Comparison of ENCODE assay signal across 12 cellular contexts in genomic region chr12:132423251-132424117, GRCh38.
DNase-seq lines count a peak whose midpoint lies in the region; ATAC-seq, FAIRE-seq and TF ChIP-seq lines count a peak whose summit lies in the region.
"Had no signal": no experiment of that assay in that cellular context is flagged by ENCODE, and none has a peak within 500 bp of the region (broad histone marks: within the 10 kb centered on the region; RNA-seq: fewer than 3 reads in every experiment).

No MANE protein-coding gene starts in this region.

- TF ChIP-seq RAD21 in H1 (IDR thresholded peaks at IDR 0.05 in 1 of 2, conservative IDR thresholded peaks at IDR 0.05 in 1 of 2; ENCODE audit: low read depth in 2 of 2, low read length in 2 of 2): no peak

- H3K79me1 ChIP-seq in H1 (ENCODE audit: low read depth, low read length): no peaks in the 10 kb centered on the region

- H3K36me3 ChIP-seq in right atrium auricular region: no peaks in the 10 kb centered on the region
- no peaks in the 10 kb centered on the region for H3K36me3 ChIP-seq in OCI-LY7 (ENCODE audit: insufficient read depth, low read length)
- no peaks in the 10 kb centered on the region for H3K36me3 ChIP-seq in H1 (ENCODE audit: control insufficient read depth in 2 of 4, insufficient read depth in 4 of 4, low read length in 3 of 4)
- no peaks in the 10 kb centered on the region for H3K36me3 ChIP-seq in brain microvascular endothelial cell (replicated peaks)

- no peak overlapping the region for H3K9ac ChIP-seq in H1 (replicated peaks in 1 of 4; ENCODE audit: extremely low read depth in 1 of 4, low read depth in 3 of 4, low read length in 3 of 4)

- H2BK5ac ChIP-seq in H1 (ENCODE audit: low read depth, low read length): no peak overlapping the region

- no peak overlapping the region for H3K4me3 ChIP-seq in right cardiac atrium (ENCODE audit: low read length)
- H3K4me3 ChIP-seq in right atrium auricular region: no peak overlapping the region
- no peak overlapping the region for H3K4me3 ChIP-seq in OCI-LY7 (ENCODE audit: low read depth, low read length, poor library complexity, severe bottlenecking)
- no peak overlapping the region for H3K4me3 ChIP-seq in H1 (ENCODE audit: extremely low read depth in 1 of 4, insufficient read depth in 2 of 4, low read depth in 3 of 4, low read length in 4 of 4)
- H3K4me3 ChIP-seq in dorsolateral prefrontal cortex: no peak overlapping the region
- no peak overlapping the region for H3K4me3 ChIP-seq in brain microvascular endothelial cell (ENCODE audit: low read depth, low read length)
- H3K4me3 ChIP-seq: hepatocyte had no signal

- H3K4me3 Mint-ChIP-seq in stimulated activated naive CD8-positive, alpha-beta T cell treated with anti-CD3 and anti-CD28 coated beads, Interleukin-15, amount 100 ng/mL, for 72 hours: no peak overlapping the region

- no TSS peak for BruUV-seq in OCI-LY7 (replicated peaks; lab: Mats Ljungman, UMichigan)

- CTCF ChIA-PET in OCI-LY7 (lab: Charles Lee; ENCODE audit: unreplicated experiment) (no interaction called here), H1 (lab: Charles Lee; ENCODE audit: partially characterized antibody) (interaction anchor here (0.8 to 2.1 kb wide), 2 partner anchors 9 to 96 kb away, joined by 3 to 13 read pairs; no protein-coding TSS in a partner anchor)

- H4K5ac ChIP-seq in H1 (ENCODE audit: insufficient read length, low read depth, low read length): no peak overlapping the region

- ATAC-seq in right cardiac atrium: peak; percentile 22 to 30
- ATAC-seq in stimulated activated naive CD8-positive, alpha-beta T cell treated with anti-CD3 and anti-CD28 coated beads, Interleukin-15, amount 100 ng/mL, for 72 hours: peak; percentile 50

- H3K4me2 ChIP-seq in OCI-LY7 (ENCODE audit: low read length) (no peak overlapping the region), H1 (ENCODE audit: insufficient read depth in 1 of 2, low read depth in 2 of 2, low read length in 2 of 2) (no peak overlapping the region)

- no peak overlapping the region for H2BK120ac ChIP-seq in H1 (replicated peaks; ENCODE audit: low read depth, low read length)

- peaks cover 6% of the 10 kb centered on the region for H3K27me3 Mint-ChIP-seq in stimulated activated naive CD8-positive, alpha-beta T cell treated with anti-CD3 and anti-CD28 coated beads, Interleukin-15, amount 100 ng/mL, for 72 hours

- H3K9me3 ChIP-seq in right cardiac atrium (ENCODE audit: control insufficient read depth, low read length) (peaks cover 2% of the 10 kb centered on the region), right atrium auricular region (no peaks in the 10 kb centered on the region), OCI-LY7 (ENCODE audit: low read length) (0 out of 2 replicates have a peak, but pooled peaks cover 3% of the 10 kb centered on the region), H1 (ENCODE audit: insufficient read depth in 2 of 2, low read depth in 1 of 2, low read length in 1 of 2) (peaks cover 14 to 34% of the 10 kb centered on the region in 2 experiments; a peak in 3 of 4 replicates)

- no peak overlapping the region for H3K18ac ChIP-seq in H1 (ENCODE audit: extremely low read depth, low read length)

- H3K27ac Mint-ChIP-seq in stimulated activated naive CD8-positive, alpha-beta T cell treated with anti-CD3 and anti-CD28 coated beads, Interleukin-15, amount 100 ng/mL, for 72 hours: no peak overlapping the region

- peaks cover 0 to 7% of the 10 kb centered on the region in 2 donors for H3K9me3 Mint-ChIP-seq in stimulated activated naive CD8-positive, alpha-beta T cell treated with anti-CD3 and anti-CD28 coated beads, Interleukin-15, amount 100 ng/mL, for 72 hours

- H2BK12ac ChIP-seq in H1 (ENCODE audit: low read depth, low read length): no peak overlapping the region

- H3K4me1 ChIP-seq in right cardiac atrium (ENCODE audit: control insufficient read depth, insufficient read depth, low read length) (no peaks in the 10 kb centered on the region), right atrium auricular region (no peaks in the 10 kb centered on the region), OCI-LY7 (ENCODE audit: insufficient read depth, low read length, poor library complexity, severe bottlenecking) (no peaks in the 10 kb centered on the region), H1 (replicated peaks in 1 of 4; ENCODE audit: control insufficient read depth in 3 of 4, insufficient read depth in 4 of 4, low read length in 3 of 4) (peaks cover 0 to under 1% (median 0%) of the 10 kb centered on the region in 4 experiments; a peak in 3 of 7 replicates)

- TF ChIP-seq CTCF in right atrium auricular region (IDR thresholded peaks at IDR 0.05) (no peak), OCI-LY7 (conservative IDR thresholded peaks at IDR 0.05; ENCODE audit: low read length) (no peak), H1 (IDR thresholded peaks at IDR 0.05; ENCODE audit: control extremely low read depth in 1 of 3, insufficient read depth in 1 of 3, low read depth in 1 of 3, low read length in 3 of 3) (no peak), dorsolateral prefrontal cortex (IDR thresholded peaks at IDR 0.05 in 54 of 56, conservative IDR thresholded peaks at IDR 0.05 in 2 of 56; ENCODE audit: low read depth in 1 of 56, partially characterized antibody in 56 of 56) (no peak), brain microvascular endothelial cell (IDR thresholded peaks at IDR 0.05; ENCODE audit: low read depth, low read length, missing control alignments) (no peak)

- H3K23me2 ChIP-seq in H1 (ENCODE audit: low read depth, low read length): no peaks in the 10 kb centered on the region

- H4K20me1 ChIP-seq in OCI-LY7 (ENCODE audit: insufficient read depth, low read length) (no peaks in the 10 kb centered on the region), H1 (replicated peaks in 1 of 2; ENCODE audit: control insufficient read depth in 1 of 2, insufficient read depth in 2 of 2, low read length in 2 of 2) (peaks cover 0 to 2% of the 10 kb centered on the region in 2 experiments)

- no peak overlapping the region for H2BK15ac ChIP-seq in H1 (ENCODE audit: low read length)

- DNase-seq in right cardiac atrium: peak in 2 of 3 donors; percentile 22 to 50
- DNase-seq in right atrium auricular region (ENCODE audit: low spot score): no peak
- DNase-seq in OCI-LY7 (ENCODE audit: low spot score): peak; percentile 31
- no peak for DNase-seq in H1 (ENCODE audit: low read depth in 1 of 2, low spot score in 2 of 2)
- DNase-seq in stimulated activated naive CD8-positive, alpha-beta T cell treated with anti-CD3 and anti-CD28 coated beads, Interleukin-15, amount 100 ng/mL, for 72 hours: no peak
- DNase-seq in dorsolateral prefrontal cortex: no peak
- no peak for DNase-seq in brain microvascular endothelial cell
- no peak for DNase-seq in hypothalamus (lab: John Stamatoyannopoulos, UW)
- DNase-seq: activated CD4-positive, alpha-beta T cell treated with anti-CD3 and anti-CD28 coated beads, Interleukin-2, amount 50 U/mL, for 48 hours; Right ventricle myocardium superior; stimulated activated naive CD4-positive, alpha-beta T cell treated with Interleukin-2 at 50 U/mL for 16 hours had no signal

- no peak for TF ChIP-seq EP300 in H1 (IDR thresholded peaks at IDR 0.05; ENCODE audit: borderline replicate concordance in 1 of 2, low read depth in 2 of 2, low read length in 2 of 2)

- H3K27me3 ChIP-seq in right cardiac atrium (ENCODE audit: control insufficient read depth, insufficient read depth) (no peaks in the 10 kb centered on the region), right atrium auricular region (no peaks in the 10 kb centered on the region), H1 (replicated peaks in 1 of 4; ENCODE audit: control insufficient read depth in 3 of 4, extremely low read depth in 1 of 4, insufficient read depth in 3 of 4, low read length in 3 of 4) (peaks cover 40 to 92% (median 83%) of the 10 kb centered on the region in 4 experiments), dorsolateral prefrontal cortex (peaks cover 0 to 77% (median 15%) of the 10 kb centered on the region in 45 donors), brain microvascular endothelial cell (replicated peaks) (peaks cover 62% of the 10 kb centered on the region)

- H3K14ac ChIP-seq in H1 (ENCODE audit: insufficient read length): no peak overlapping the region

- H3K23ac ChIP-seq in H1 (ENCODE audit: insufficient read length): no peak overlapping the region

- H4K8ac ChIP-seq in H1 (ENCODE audit: extremely low read depth, insufficient read depth, low read length): no peak overlapping the region

- no peak overlapping the region for H2AFZ ChIP-seq in OCI-LY7 (ENCODE audit: low read length)
- H2AFZ ChIP-seq in H1 (ENCODE audit: low read length): no peak overlapping the region
- H2AFZ ChIP-seq: hepatocyte had no signal

- H3K27ac ChIP-seq in right cardiac atrium (ENCODE audit: low read length) (no peak overlapping the region), right atrium auricular region (no peak overlapping the region), OCI-LY7 (ENCODE audit: low read depth, low read length, poor library complexity, severe bottlenecking) (no peak overlapping the region), H1 (ENCODE audit: low read depth, low read length) (no peak overlapping the region), dorsolateral prefrontal cortex (no peak overlapping the region), brain microvascular endothelial cell (no peak overlapping the region)
- H3K27ac ChIP-seq: hepatocyte had no signal

- H3K56ac ChIP-seq in H1 (replicated peaks; ENCODE audit: insufficient read length, low read depth, low read length): no peak overlapping the region

- in situ Hi-C loops in brain microvascular endothelial cell (cut with HindIII; ENCODE audit: low pct_ligation_motif_present, low sequenced_read_pairs): no loop called here

- intact Hi-C loops in right cardiac atrium (cut with DNase I) (no loop called here), OCI-LY7 (cut with micrococcal nuclease; ENCODE audit: unreplicated experiment) (no loop called here), dorsolateral prefrontal cortex (cut with DNase I) (no loop called here)

- WGBS in right cardiac atrium: 67% methylated on average over 42 of the region's 42 CpGs
- 87% methylated on average over 31 of the region's 42 CpGs; no CpG with 5 or more reads in 1 of the 2 experiments for WGBS in H1 (ENCODE audit: extremely low coverage in 1 of 2, insufficient coverage in 1 of 2, insufficient read length in 1 of 2, insufficient replicate concordance in 2 of 2, low coverage in 1 of 2, low lambda C conversion rate in 2 of 2, missing lambda C conversion rate in 1 of 2), 2 experiments

- peaks cover 6% of the 10 kb centered on the region for H3K4me1 Mint-ChIP-seq in stimulated activated naive CD8-positive, alpha-beta T cell treated with anti-CD3 and anti-CD28 coated beads, Interleukin-15, amount 100 ng/mL, for 72 hours

- no peak overlapping the region for H2BK20ac ChIP-seq in H1 (ENCODE audit: low read length)

- POLR2A ChIA-PET in OCI-LY7 (lab: Charles Lee) (no interaction called here), H1 (lab: Charles Lee; ENCODE audit: partially characterized antibody) (interaction anchor here (1.4 kb wide), 1 partner anchor 69 kb away, joined by 3 read pairs; no protein-coding TSS in a partner anchor)

- FAIRE-seq in H1 (lab: Jason Lieb, UNC): no peak

- no peak for TF ChIP-seq POLR2A in H1 (IDR thresholded peaks at IDR 0.05; ENCODE audit: control extremely low read depth in 1 of 2, low read depth in 2 of 2, low read length in 2 of 2)

- no peak overlapping the region for H2AK5ac ChIP-seq in H1 (ENCODE audit: low read depth, low read length)

- no peak overlapping the region for H3K4ac ChIP-seq in H1 (replicated peaks; ENCODE audit: insufficient read length, low read depth, low read length)

- H3K79me2 ChIP-seq in OCI-LY7 (ENCODE audit: insufficient read depth, low read depth, low read length): no peaks in the 10 kb centered on the region
- no peaks in the 10 kb centered on the region for H3K79me2 ChIP-seq in H1 (ENCODE audit: control insufficient read depth in 1 of 2, insufficient read depth in 2 of 2, low read length in 2 of 2)
- H3K79me2 ChIP-seq: hepatocyte had no signal

- H4K91ac ChIP-seq in H1 (replicated peaks; ENCODE audit: insufficient read length, low read length): no peak overlapping the region

- H3K9me2 ChIP-seq in OCI-LY7 (ENCODE audit: insufficient read depth, low read length): no peaks in the 10 kb centered on the region

Comparison
In these comparisons a context has a peak if more than half of its experiments do, and no peak if none do; other contexts are left out.
1. DNase-seq: peak in right cardiac atrium (2 of 3) and OCI-LY7 (single experiment); none in right atrium auricular region (single experiment), H1 (0 of 2), stimulated activated naive CD8-positive, alpha-beta T cell treated with anti-CD3 and anti-CD28 coated beads, Interleukin-15, amount 100 ng/mL, for 72 hours (0 of 2), dorsolateral prefrontal cortex (0 of 10), brain microvascular endothelial cell (single experiment) and hypothalamus (0 of 51).